Comparison of ENCODE assay signal across 8 cellular contexts in the genomic region with DNA sequence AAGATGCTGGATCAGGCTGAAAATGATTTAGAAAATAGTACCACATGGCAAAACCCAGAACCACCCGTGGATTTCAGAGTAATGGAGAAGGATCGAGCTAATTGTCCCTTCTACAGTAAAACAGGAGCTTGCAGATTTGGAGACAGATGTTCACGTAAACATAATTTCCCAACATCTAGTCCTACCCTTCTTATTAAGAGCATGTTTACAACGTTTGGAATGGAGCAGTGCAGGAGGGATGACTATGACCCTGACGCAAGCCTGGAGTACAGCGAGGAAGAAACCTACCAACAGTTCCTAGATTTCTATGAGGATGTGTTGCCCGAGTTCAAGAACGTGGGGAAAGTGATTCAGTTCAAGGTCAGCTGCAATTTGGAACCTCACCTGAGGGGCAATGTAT. TPM values are rescaled to one million over a fixed set of nuclear protein-coding genes. Genes with fewer than 3 reads are reported as not detected.
DNase-seq lines count a peak whose midpoint lies in the region; ATAC-seq, FAIRE-seq and TF ChIP-seq lines count a peak whose summit lies in the region.
"Not testable (repeated sequence)": the region's sequence is repeated elsewhere in the genome, so short reads cannot be mapped to it uniquely, and the experiment has no call there.

No MANE protein-coding gene starts in this region.

- not testable (repeated sequence) for H3K9me2 ChIP-seq in PC-3 (replicated peaks; ENCODE audit: low read length)

- CTCF ChIA-PET in A673 (lab: Charles Lee); PC-3 (lab: Charles Lee); GM12878 (lab: Yijun Ruan, JAX): not testable (repeated sequence)
- CTCF ChIA-PET in CD8-positive, alpha-beta memory T cell (lab: Charles Lee): interaction anchor here (1.0 kb wide), 1 partner anchor 11 kb away, joined by 3 read pairs; no protein-coding TSS in a partner anchor
- CTCF ChIA-PET in activated CD4-positive, alpha-beta T cell treated with anti-CD3 and anti-CD28 coated beads, Interleukin-2, amount 10 ng/mL, durations not matched to agents 7 days and 5 days (lab: Charles Lee): interaction anchor here (1.3 kb wide), 1 partner anchor 31 kb away, joined by 3 read pairs; the partner anchor contains the start of gene SRP19

- not testable (repeated sequence) for FAIRE-seq in GM12878 (lab: Jason Lieb, UNC)

- not testable (repeated sequence) for DNase-seq in A673 (ENCODE audit: low spot score); CD8-positive, alpha-beta memory T cell; PC-3; activated CD4-positive, alpha-beta T cell treated with anti-CD3 and anti-CD28 coated beads, Interleukin-2, amount 10 ng/mL, durations not matched to agents 7 days and 5 days; GM12878 (ENCODE audit: low read depth, low spot score); effector memory CD8-positive, alpha-beta T cell; memory B cell (ENCODE audit: low spot score in 2 of 2)

- H3K4me3 ChIP-seq in A673 (ENCODE audit: low read depth, low read length, poor library complexity, severe bottlenecking); CD8-positive, alpha-beta memory T cell (ENCODE audit: low read length); PC-3 (ENCODE audit: low read length); GM12878: not testable (repeated sequence)

- POLR2A ChIA-PET in A673 (lab: Charles Lee; ENCODE audit: low non-redundant PET); CD8-positive, alpha-beta memory T cell (lab: Charles Lee); activated CD4-positive, alpha-beta T cell treated with anti-CD3 and anti-CD28 coated beads, Interleukin-2, amount 10 ng/mL, durations not matched to agents 7 days and 5 days (lab: Charles Lee); GM12878 (lab: Charles Lee): not testable (repeated sequence)
- POLR2A ChIA-PET in PC-3 (lab: Charles Lee; ENCODE audit: unreplicated experiment): interaction anchor here (0.6 kb wide), 1 partner anchor 23 kb away, joined by 3 read pairs; no protein-coding TSS in a partner anchor

- not testable (repeated sequence) for H3F3A ChIP-seq in PC-3 (ENCODE audit: low read length, unreplicated experiment)

- H3K27me3 ChIP-seq in A673 (replicated peaks; ENCODE audit: insufficient read depth, low read depth, low read length, poor library complexity); CD8-positive, alpha-beta memory T cell (ENCODE audit: insufficient read depth, low read length, poor library complexity, severe bottlenecking); PC-3 (ENCODE audit: low read length); GM12878 (replicated peaks in 1 of 2; ENCODE audit: control insufficient read depth in 2 of 2, insufficient read depth in 2 of 2, low read length in 1 of 2): not testable (repeated sequence)

- H3K4me1 Mint-ChIP-seq in CD8-positive, alpha-beta memory T cell: peaks cover 34 to 49% (median 47%) of the 10 kb centered on the region in 3 donors
- H3K4me1 Mint-ChIP-seq in activated CD4-positive, alpha-beta T cell treated with anti-CD3 and anti-CD28 coated beads, Interleukin-2, amount 10 ng/mL, durations not matched to agents 7 days and 5 days: peaks cover 30% of the 10 kb centered on the region
- peaks cover 17 to 42% of the 10 kb centered on the region in 2 donors for H3K4me1 Mint-ChIP-seq in effector memory CD8-positive, alpha-beta T cell (ENCODE audit: low read depth in 2 of 2)
- peaks cover 12% of the 10 kb centered on the region for H3K4me1 Mint-ChIP-seq in memory B cell
- peaks cover 31% of the 10 kb centered on the region for H3K4me1 Mint-ChIP-seq in stimulated activated memory B cell treated with anti-CD40 and anti-IgM and Interleukin-4, amounts not matched to agents 10 μg/mL and 1 μg/mL and 100 μg/mL, for 72 hours

- peak overlapping the region in 5 of 8 donors; percentile 4 to 79 (median 30) for H3K27ac Mint-ChIP-seq in CD8-positive, alpha-beta memory T cell
- H3K27ac Mint-ChIP-seq in activated CD4-positive, alpha-beta T cell treated with anti-CD3 and anti-CD28 coated beads, Interleukin-2, amount 10 ng/mL, durations not matched to agents 7 days and 5 days: peak overlapping the region; percentile 10
- peak overlapping the region; percentile 1 to 50 for H3K27ac Mint-ChIP-seq in effector memory CD8-positive, alpha-beta T cell
- H3K27ac Mint-ChIP-seq in memory B cell: peak overlapping the region; percentile 10
- H3K27ac Mint-ChIP-seq in stimulated activated memory B cell treated with anti-CD40 and anti-IgM and Interleukin-4, amounts not matched to agents 10 μg/mL and 1 μg/mL and 100 μg/mL, for 72 hours: peak overlapping the region; percentile 13

- SMC1A ChIA-PET in GM12878 (lab: Charles Lee; ENCODE audit: uncharacterized antibody, unreplicated experiment): interaction anchor here (0.9 to 1.1 kb wide), 2 partner anchors 15 to 31 kb away, joined by 3 to 4 read pairs; no protein-coding TSS in a partner anchor

- BruUV-seq in A673 (replicated peaks; lab: Mats Ljungman, UMichigan) (TSS peak; percentile 70), PC-3 (replicated peaks; lab: Mats Ljungman, UMichigan) (TSS peak; percentile 42), GM12878 (replicated peaks; lab: Mats Ljungman, UMichigan) (TSS peak; percentile 59)

- WGBS in GM12878 (ENCODE audit: insufficient coverage, insufficient replicate concordance, low lambda C conversion rate, missing lambda C conversion rate): 80% methylated on average over 8 of the region's 8 CpGs

- RAD21 ChIA-PET in GM12878 (lab: Charles Lee; ENCODE audit: unreplicated experiment): not testable (repeated sequence)

- H3K27ac ChIP-seq in A673 (ENCODE audit: low read depth, low read length, poor library complexity, severe bottlenecking); CD8-positive, alpha-beta memory T cell (ENCODE audit: low read depth, low read length); PC-3 (ENCODE audit: low read length); GM12878 (ENCODE audit: control insufficient read depth, insufficient read depth): not testable (repeated sequence)

- not testable (repeated sequence) for ATAC-seq in PC-3; GM12878; effector memory CD8-positive, alpha-beta T cell (replicated peaks); memory B cell (ENCODE audit: low read depth); stimulated activated memory B cell treated with anti-CD40 and anti-IgM and Interleukin-4, amounts not matched to agents 10 μg/mL and 1 μg/mL and 100 μg/mL, for 72 hours

- H3K36me3 Mint-ChIP-seq in CD8-positive, alpha-beta memory T cell: peaks cover 11 to 53% (median 13%) of the 10 kb centered on the region in 3 donors
- H3K36me3 Mint-ChIP-seq in activated CD4-positive, alpha-beta T cell treated with anti-CD3 and anti-CD28 coated beads, Interleukin-2, amount 10 ng/mL, durations not matched to agents 7 days and 5 days (ENCODE audit: low read depth): peaks cover 52% of the 10 kb centered on the region
- peaks cover 39% of the 10 kb centered on the region for H3K36me3 Mint-ChIP-seq in effector memory CD8-positive, alpha-beta T cell (ENCODE audit: insufficient read depth)
- H3K36me3 Mint-ChIP-seq in memory B cell: peaks cover 16% of the 10 kb centered on the region
- peaks cover 39% of the 10 kb centered on the region for H3K36me3 Mint-ChIP-seq in stimulated activated memory B cell treated with anti-CD40 and anti-IgM and Interleukin-4, amounts not matched to agents 10 μg/mL and 1 μg/mL and 100 μg/mL, for 72 hours

- not testable (repeated sequence) for TF ChIP-seq CTCF in A673 (conservative IDR thresholded peaks at IDR 0.05; ENCODE audit: low read depth, low read length); PC-3 (conservative IDR thresholded peaks at IDR 0.05; ENCODE audit: low read depth, low read length); GM12878 (IDR thresholded peaks at IDR 0.05 in 2 of 3, conservative IDR thresholded peaks at IDR 0.05 in 1 of 3; ENCODE audit: control insufficient read depth in 2 of 3, extremely low read depth in 1 of 3, insufficient read depth in 1 of 3, low read depth in 3 of 3, low read length in 3 of 3)

- H3K27me3 Mint-ChIP-seq in CD8-positive, alpha-beta memory T cell; activated CD4-positive, alpha-beta T cell treated with anti-CD3 and anti-CD28 coated beads, Interleukin-2, amount 10 ng/mL, durations not matched to agents 7 days and 5 days; effector memory CD8-positive, alpha-beta T cell; memory B cell; stimulated activated memory B cell treated with anti-CD40 and anti-IgM and Interleukin-4, amounts not matched to agents 10 μg/mL and 1 μg/mL and 100 μg/mL, for 72 hours: not testable (repeated sequence)

- H2AFZ ChIP-seq in PC-3 (ENCODE audit: low read length); GM12878 (ENCODE audit: control insufficient read depth, low read depth, low read length): not testable (repeated sequence)

- H3K9me3 Mint-ChIP-seq in CD8-positive, alpha-beta memory T cell; activated CD4-positive, alpha-beta T cell treated with anti-CD3 and anti-CD28 coated beads, Interleukin-2, amount 10 ng/mL, durations not matched to agents 7 days and 5 days; effector memory CD8-positive, alpha-beta T cell; memory B cell; stimulated activated memory B cell treated with anti-CD40 and anti-IgM and Interleukin-4, amounts not matched to agents 10 μg/mL and 1 μg/mL and 100 μg/mL, for 72 hours: not testable (repeated sequence)

- TF ChIP-seq EP300 in GM12878 (IDR thresholded peaks at IDR 0.05; ENCODE audit: borderline replicate concordance in 1 of 2, control insufficient read depth in 1 of 2, low read depth in 2 of 2, low read length in 2 of 2): not testable (repeated sequence)

- not testable (repeated sequence) for H3K4me2 ChIP-seq in PC-3 (ENCODE audit: low read length); GM12878 (ENCODE audit: control insufficient read depth, insufficient read depth)

- not testable (repeated sequence) for H3K4me3 Mint-ChIP-seq in CD8-positive, alpha-beta memory T cell; activated CD4-positive, alpha-beta T cell treated with anti-CD3 and anti-CD28 coated beads, Interleukin-2, amount 10 ng/mL, durations not matched to agents 7 days and 5 days; effector memory CD8-positive, alpha-beta T cell; memory B cell; stimulated activated memory B cell treated with anti-CD40 and anti-IgM and Interleukin-4, amounts not matched to agents 10 μg/mL and 1 μg/mL and 100 μg/mL, for 72 hours

- H3K79me2 ChIP-seq in PC-3 (ENCODE audit: low read length); GM12878 (ENCODE audit: control insufficient read depth, insufficient read depth, low read length): not testable (repeated sequence)

- not testable (repeated sequence) for H3K9ac ChIP-seq in PC-3 (ENCODE audit: low read length); GM12878 (ENCODE audit: control insufficient read depth, insufficient read depth, low read length)

- H3K36me3 ChIP-seq in A673 (ENCODE audit: insufficient read depth, low read length, poor library complexity, severe bottlenecking) (peaks cover 14% of the 10 kb centered on the region), PC-3 (ENCODE audit: low read depth, low read length) (peaks cover 12% of the 10 kb centered on the region; the same call in 1 of the 2 replicates), GM12878 (ENCODE audit: control insufficient read depth in 2 of 2, insufficient read depth in 2 of 2, low read length in 1 of 2) (peaks cover 3 to 25% of the 10 kb centered on the region in 2 experiments)
- H3K36me3 ChIP-seq in CD8-positive, alpha-beta memory T cell (ENCODE audit: insufficient read depth, low read length): peaks cover 11% of the 10 kb centered on the region

- not testable (repeated sequence) for H3K4me1 ChIP-seq in A673 (ENCODE audit: insufficient read depth, low read length, poor library complexity, severe bottlenecking); PC-3 (ENCODE audit: insufficient read depth, low read length); GM12878 (ENCODE audit: control insufficient read depth, insufficient read depth, low read length)
- H3K4me1 ChIP-seq in CD8-positive, alpha-beta memory T cell (ENCODE audit: insufficient read depth, low read length): peaks cover 22% of the 10 kb centered on the region

- H3K9me3 ChIP-seq in A673 (ENCODE audit: low read depth, low read length, poor library complexity, severe bottlenecking); CD8-positive, alpha-beta memory T cell (ENCODE audit: low read length); PC-3 (ENCODE audit: low read length); GM12878 (replicated peaks; ENCODE audit: control insufficient read depth, insufficient read depth, low read length): not testable (repeated sequence)

- in situ Hi-C loops in GM12878 (cut with MboI): not testable (repeated sequence)

- H4K20me1 ChIP-seq in PC-3 (ENCODE audit: low read length); GM12878 (ENCODE audit: control insufficient read depth, insufficient read depth): not testable (repeated sequence)

- TF ChIP-seq POLR2A in GM12878 (IDR thresholded peaks at IDR 0.05; ENCODE audit: low read depth, low read length): not testable (repeated sequence)

- intact Hi-C loops in A673 (cut with micrococcal nuclease; ENCODE audit: unreplicated experiment); PC-3 (cut with micrococcal nuclease); GM12878 (cut with micrococcal nuclease; ENCODE audit: unreplicated experiment): not testable (repeated sequence)

- TF ChIP-seq RAD21 in GM12878 (IDR thresholded peaks at IDR 0.05; ENCODE audit: insufficient read depth, low read depth, low read length): not testable (repeated sequence)

RNA-seq across cellular contexts. Expression of gene REEP5, which starts 30.0 kb away (rescaled TPM):
- 42.8 and 50.5 TPM in 2 replicates for total RNA-seq in A673 (2021)
- total RNA-seq in CD8-positive, alpha-beta memory T cell: 10 to 100 TPM; 63.5 to 74.0 TPM
- polyA plus RNA-seq in CD8-positive, alpha-beta memory T cell: 121 TPM
- total RNA-seq in PC-3 (2014; rRNA removed): 61.9 and 85.2 TPM in 2 replicates
- 10 to 100 TPM; 75.1 to 80.3 TPM for total RNA-seq in activated CD4-positive, alpha-beta T cell treated with anti-CD3 and anti-CD28 coated beads, Interleukin-2, amount 10 ng/mL, durations not matched to agents 7 days and 5 days
- 20.2 and 25.9 TPM in 2 replicates for total RNA-seq in GM12878 (2013; cell fraction: nucleolus; rRNA removed)
- total RNA-seq in GM12878 (2014; rRNA removed): 54.8 and 61.3 TPM in 2 replicates
- total RNA-seq in GM12878 (2014; rRNA removed; fragmentation: Illumina TruSeq; extraction: Trizol): 28.6 and 30.5 TPM in 2 replicates
- 56.2 and 61.2 TPM in 2 replicates for total RNA-seq in GM12878 (2021)
- polyA plus RNA-seq in GM12878 (2011; ENCODE audit: low read depth): 14.3 TPM
- polyA plus RNA-seq in GM12878 (2011; rRNA removed): 104 and 131 TPM in 2 replicates
- polyA plus RNA-seq in GM12878 (2011; cell fraction: cytosol; rRNA removed): 79.5 and 146 TPM in 2 replicates
- 55.7 and 70.0 TPM in 2 replicates for polyA plus RNA-seq in GM12878 (2011; cell fraction: nucleus; rRNA removed)
- 39.0 and 40.3 TPM in 2 replicates for polyA plus RNA-seq in GM12878 (2012)
- 46.9 and 50.1 TPM in 2 replicates for polyA plus RNA-seq in GM12878 (2014; fragmentation: Illumina TruSeq; extraction: Trizol)
- 100 to 1,000 TPM; 196 to 211 TPM for polyA plus RNA-seq in GM12878 (2014; fragmentation: Nextera tagmentation; extraction: Ambion mirVana)
- 95.3 and 96.8 TPM in 2 replicates for polyA plus RNA-seq in GM12878 (2014; rRNA removed)
- 100 to 1,000 TPM; 188 to 204 TPM for polyA plus RNA-seq in GM12878 (2016; fragmentation: Nextera tagmentation; extraction: Ambion mirVana)
- 114 and 115 TPM in 2 replicates for polyA minus RNA-seq in GM12878 (2011; rRNA and poly(A)+ RNA removed)
- 38.6 and 40.8 TPM in 2 replicates for polyA minus RNA-seq in GM12878 (2011; cell fraction: cytosol; rRNA and poly(A)+ RNA removed)
- polyA minus RNA-seq in GM12878 (2011; cell fraction: nucleus; rRNA and poly(A)+ RNA removed): 29.9 and 53.7 TPM in 2 replicates

RNA-seq across cellular contexts. Expression of gene SRP19, which starts 31.0 kb away (rescaled TPM):
- total RNA-seq in A673 (2021) (72.4 and 73.9 TPM in 2 replicates), PC-3 (2014; rRNA removed) (39.9 and 42.9 TPM in 2 replicates), GM12878 (2014; rRNA removed) (48.6 and 61.4 TPM in 2 replicates), GM12878 (2014; rRNA removed; fragmentation: Illumina TruSeq; extraction: Trizol) (137 and 155 TPM in 2 replicates), GM12878 (2021) (43.4 TPM in 2 replicates)
- 10 to 100 TPM; 68.0 to 68.3 TPM for total RNA-seq in CD8-positive, alpha-beta memory T cell
- 143 TPM for polyA plus RNA-seq in CD8-positive, alpha-beta memory T cell
- 10 to 100 TPM; 51.9 to 64.3 TPM for total RNA-seq in activated CD4-positive, alpha-beta T cell treated with anti-CD3 and anti-CD28 coated beads, Interleukin-2, amount 10 ng/mL, durations not matched to agents 7 days and 5 days
- total RNA-seq in GM12878 (2013; cell fraction: nucleolus; rRNA removed): 33.3 and 45.4 TPM in 2 replicates
- polyA plus RNA-seq in GM12878 (2011; ENCODE audit: low read depth): 27.5 TPM
- polyA plus RNA-seq in GM12878 (2011; rRNA removed) (72.9 and 104 TPM in 2 replicates), GM12878 (2014; fragmentation: Illumina TruSeq; extraction: Trizol) (157 and 200 TPM in 2 replicates), GM12878 (2014; fragmentation: Nextera tagmentation; extraction: Ambion mirVana) (100 to 1,000 TPM; 301 to 379 TPM), GM12878 (2014; rRNA removed) (68.0 and 76.2 TPM in 2 replicates), GM12878 (2016; fragmentation: Nextera tagmentation; extraction: Ambion mirVana) (100 to 1,000 TPM; 203 to 215 TPM)
- polyA plus RNA-seq in GM12878 (2011; cell fraction: cytosol; rRNA removed): 16.4 and 19.4 TPM in 2 replicates
- 22.6 and 29.7 TPM in 2 replicates for polyA plus RNA-seq in GM12878 (2011; cell fraction: nucleus; rRNA removed)
- 50.7 and 87.7 TPM in 2 replicates for polyA plus RNA-seq in GM12878 (2012)
- polyA minus RNA-seq in GM12878 (2011; rRNA and poly(A)+ RNA removed): 6.5 and 13.8 TPM in 2 replicates
- 4.0 and 12.9 TPM in 2 replicates for polyA minus RNA-seq in GM12878 (2011; cell fraction: cytosol; rRNA and poly(A)+ RNA removed)
- polyA minus RNA-seq in GM12878 (2011; cell fraction: nucleus; rRNA and poly(A)+ RNA removed): 6.9 and 14.8 TPM in 2 replicates
